In genomic region chr21:37454869-37455503, GRCh38 we compare ENCODE assay signal across 9 cellular contexts.
DNase-seq lines count a peak whose midpoint lies in the region; ATAC-seq and TF ChIP-seq lines count a peak whose summit lies in the region.
"Had no signal": no experiment of that assay in that cellular context is flagged by ENCODE, and none has a peak within 500 bp of the region (broad histone marks: within the 10 kb centered on the region; RNA-seq: fewer than 3 reads in every experiment).

No MANE protein-coding gene starts in this region.

- peak overlapping the region in 5 of 7 donors; percentile 37 to 84 (median 68) for H3K27ac Mint-ChIP-seq in CD14-positive monocyte
- peak overlapping the region; percentile 45 for H3K27ac Mint-ChIP-seq in Caco-2 (ENCODE audit: unreplicated experiment)
- peak overlapping the region; percentile 52 for H3K27ac Mint-ChIP-seq in activated naive CD8-positive, alpha-beta T cell treated with anti-CD3 and anti-CD28 coated beads for 36 hours
- H3K27ac Mint-ChIP-seq in natural killer cell = peak overlapping the region; percentile 50 to 56

- DNase-seq in CD14-positive monocyte (ENCODE audit: low spot score) (no peak), Caco-2 (no peak), natural killer cell (no peak), sigmoid colon (no peak)
- DNase-seq in activated naive CD8-positive, alpha-beta T cell treated with anti-CD3 and anti-CD28 coated beads for 36 hours = no peak
- DNase-seq: activated gamma-delta T cell, COR-L47 had no signal

- POLR2A ChIA-PET in Caco-2 (lab: Charles Lee) = no interaction called here

- H3K36me3 ChIP-seq in Caco-2 (ENCODE audit: control insufficient read depth, insufficient read depth, low read length) (no peaks in the 10 kb centered on the region; the same call in none of the 2 replicates), sigmoid colon (no peaks in the 10 kb centered on the region)

- H3K27me3 Mint-ChIP-seq in CD14-positive monocyte (ENCODE audit: low read depth in 3 of 3) (no peaks in the 10 kb centered on the region), Caco-2 (ENCODE audit: insufficient read depth, unreplicated experiment) (no peaks in the 10 kb centered on the region), natural killer cell (ENCODE audit: low read depth in 2 of 2) (no peaks in the 10 kb centered on the region)
- H3K27me3 Mint-ChIP-seq in activated naive CD8-positive, alpha-beta T cell treated with anti-CD3 and anti-CD28 coated beads for 36 hours = no peaks in the 10 kb centered on the region

- peaks cover 7 to 34% of the 10 kb centered on the region in 2 donors for H3K36me3 Mint-ChIP-seq in CD14-positive monocyte
- H3K36me3 Mint-ChIP-seq in Caco-2 (ENCODE audit: insufficient read depth, unreplicated experiment) = peaks cover 23% of the 10 kb centered on the region
- H3K36me3 Mint-ChIP-seq in activated naive CD8-positive, alpha-beta T cell treated with anti-CD3 and anti-CD28 coated beads for 36 hours = peaks cover 30% of the 10 kb centered on the region
- H3K36me3 Mint-ChIP-seq in natural killer cell = no peaks in the 10 kb centered on the region

- 75 to 87% methylated on average over 2 of the region's 2 CpGs for WGBS in sigmoid colon, 2 donors

- H3K27ac ChIP-seq in sigmoid colon = no peak overlapping the region

- CTCF ChIA-PET in Caco-2 (lab: Charles Lee) = no interaction called here

- no TSS peak for BruUV-seq in Caco-2 (replicated peaks; lab: Mats Ljungman, UMichigan)

- H3K4me1 ChIP-seq in Caco-2 (peaks cover 52% of the 10 kb centered on the region), sigmoid colon (peaks cover 0 to 98% (median 83%) of the 10 kb centered on the region in 4 donors)

- ATAC-seq in natural killer cell (no peak), GM19467 (IDR thresholded peaks at IDR 0.05; ENCODE audit: unreplicated experiment) (no peak), esophagus mucosa (no peak)

- intact Hi-C loops in CD14-positive monocyte (cut with micrococcal nuclease) = loop anchor here in 1 of 2 donors (10.0 kb wide), 1 partner anchor 210 kb away; no protein-coding TSS in a partner anchor
- intact Hi-C loops in Caco-2 (cut with micrococcal nuclease; ENCODE audit: unreplicated experiment) = loop anchor here (5.0 kb wide), 1 partner anchor 88 kb away; the partner anchor contains the start of gene DYRK1A
- intact Hi-C loops in natural killer cell (cut with micrococcal nuclease) = no loop called here
- intact Hi-C loops in sigmoid colon (cut with DNase I) = no loop called here

- H3K4me3 ChIP-seq in Caco-2 (ENCODE audit: low read depth, low read length) (no peak overlapping the region), sigmoid colon (no peak overlapping the region)

- TF ChIP-seq CTCF in CD14-positive monocyte (IDR thresholded peaks at IDR 0.05) = no peak
- TF ChIP-seq CTCF in Caco-2 (IDR thresholded peaks at IDR 0.05; ENCODE audit: insufficient read depth in 1 of 2, low read depth in 1 of 2, low read length in 1 of 2, severe bottlenecking in 1 of 2, unreplicated experiment in 1 of 2) = no peak
- no peak for TF ChIP-seq CTCF in natural killer cell (IDR thresholded peaks at IDR 0.05)
- TF ChIP-seq CTCF in sigmoid colon (IDR thresholded peaks at IDR 0.05) = no peak

- H3K27me3 ChIP-seq in Caco-2 (replicated peaks; ENCODE audit: control insufficient read depth, insufficient read depth, low read length) = no peaks in the 10 kb centered on the region
- H3K27me3 ChIP-seq in sigmoid colon = no peaks in the 10 kb centered on the region

- H3K4me1 Mint-ChIP-seq in CD14-positive monocyte = peaks cover 56% of the 10 kb centered on the region
- H3K4me1 Mint-ChIP-seq in Caco-2 (ENCODE audit: low read depth, unreplicated experiment) = peaks cover 50% of the 10 kb centered on the region
- H3K4me1 Mint-ChIP-seq in activated naive CD8-positive, alpha-beta T cell treated with anti-CD3 and anti-CD28 coated beads for 36 hours = peaks cover 75% of the 10 kb centered on the region
- H3K4me1 Mint-ChIP-seq in natural killer cell = peaks cover 76 to 83% of the 10 kb centered on the region in 2 donors

- H3K4me3 Mint-ChIP-seq in CD14-positive monocyte (no peak overlapping the region), Caco-2 (ENCODE audit: unreplicated experiment) (peak overlapping the region; percentile 9), natural killer cell (no peak overlapping the region)
- H3K4me3 Mint-ChIP-seq in activated naive CD8-positive, alpha-beta T cell treated with anti-CD3 and anti-CD28 coated beads for 36 hours = no peak overlapping the region

- no peak for TF ChIP-seq EP300 in sigmoid colon (IDR thresholded peaks at IDR 0.05)

- H3K9me3 ChIP-seq in Caco-2 (no peaks in the 10 kb centered on the region), sigmoid colon (no peaks in the 10 kb centered on the region)

- no peak for TF ChIP-seq POLR2A in sigmoid colon (IDR thresholded peaks at IDR 0.05)

- H3K9me3 Mint-ChIP-seq in CD14-positive monocyte (no peaks in the 10 kb centered on the region), Caco-2 (ENCODE audit: unreplicated experiment) (no peaks in the 10 kb centered on the region), natural killer cell (no peaks in the 10 kb centered on the region)
- H3K9me3 Mint-ChIP-seq in activated naive CD8-positive, alpha-beta T cell treated with anti-CD3 and anti-CD28 coated beads for 36 hours = peaks cover 1% of the 10 kb centered on the region
